1 cellular context compared by ENCODE assay signal in the genomic region with DNA sequence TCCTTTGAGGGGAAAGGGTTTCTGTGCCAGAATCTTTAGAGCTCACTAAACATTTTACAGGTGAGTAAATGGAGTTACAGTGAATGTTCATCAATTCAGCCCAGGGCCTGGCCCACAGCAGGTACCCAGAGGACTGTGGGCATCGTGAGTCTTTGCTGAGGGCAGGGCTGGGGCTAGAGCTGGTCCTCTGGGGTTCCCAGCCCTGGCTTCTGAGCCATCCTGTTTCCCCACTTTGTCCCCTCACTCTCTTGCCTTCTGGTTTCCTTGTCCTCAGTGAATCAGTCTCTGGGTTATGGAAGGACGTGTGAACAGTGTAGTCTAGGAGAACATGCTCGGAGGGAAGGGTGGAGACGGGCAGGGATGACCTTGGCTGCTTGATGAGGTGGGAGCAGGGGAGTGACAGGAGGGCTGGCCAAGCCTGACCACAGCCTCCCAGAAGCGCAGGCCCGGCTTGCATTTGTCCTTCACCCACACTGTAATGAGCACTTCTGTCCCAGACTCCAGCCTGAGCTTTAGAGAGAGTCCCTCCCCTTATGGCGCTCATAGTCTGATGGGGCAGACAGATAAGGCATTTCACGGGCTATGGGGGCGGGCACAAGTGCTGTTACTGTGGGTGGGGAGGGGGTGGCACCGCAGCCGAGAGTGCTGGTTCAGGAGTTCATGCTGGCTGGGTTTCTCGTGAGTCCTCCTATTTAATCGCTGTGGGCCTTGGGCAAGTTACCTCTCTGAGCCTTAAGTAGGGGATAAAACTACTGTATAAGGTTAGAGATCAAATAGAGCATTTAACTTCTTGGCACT.
TF ChIP-seq lines count a peak whose summit lies in the region.

No MANE protein-coding gene starts in this region.

TF ChIP-seq in K562, 482 proteins besides CTCF, POLR2A, EP300 and RAD21 (continues in another document):
- no peak for TF ChIP-seq PTBP1 (IDR thresholded peaks at IDR 0.05; ENCODE audit: low read depth, low read length)
- TF ChIP-seq GATAD2B (IDR thresholded peaks at IDR 0.05; ENCODE audit: borderline replicate concordance), result no peak
- no peak for TF ChIP-seq GABPA (tag; conservative IDR thresholded peaks at IDR 0.05; ENCODE audit: low read depth)
- TF ChIP-seq ZNF316 (IDR thresholded peaks at IDR 0.05), result peak; percentile 39; the same call in 1 of the 2 replicates
- TF ChIP-seq MNT (conservative IDR thresholded peaks at IDR 0.05), result 0 out of 4 replicates have a peak, but pooled peaks of 1 of the 2 experiments have one; percentile 28
- TF ChIP-seq SP2 (IDR thresholded peaks at IDR 0.05; ENCODE audit: extremely low read depth, low read depth, low read length, poor library complexity, severe bottlenecking), result no peak
- TF ChIP-seq RBM15 (IDR thresholded peaks at IDR 0.05; ENCODE audit: insufficient read depth, low read length), result no peak
- TF ChIP-seq, protein P1, sequence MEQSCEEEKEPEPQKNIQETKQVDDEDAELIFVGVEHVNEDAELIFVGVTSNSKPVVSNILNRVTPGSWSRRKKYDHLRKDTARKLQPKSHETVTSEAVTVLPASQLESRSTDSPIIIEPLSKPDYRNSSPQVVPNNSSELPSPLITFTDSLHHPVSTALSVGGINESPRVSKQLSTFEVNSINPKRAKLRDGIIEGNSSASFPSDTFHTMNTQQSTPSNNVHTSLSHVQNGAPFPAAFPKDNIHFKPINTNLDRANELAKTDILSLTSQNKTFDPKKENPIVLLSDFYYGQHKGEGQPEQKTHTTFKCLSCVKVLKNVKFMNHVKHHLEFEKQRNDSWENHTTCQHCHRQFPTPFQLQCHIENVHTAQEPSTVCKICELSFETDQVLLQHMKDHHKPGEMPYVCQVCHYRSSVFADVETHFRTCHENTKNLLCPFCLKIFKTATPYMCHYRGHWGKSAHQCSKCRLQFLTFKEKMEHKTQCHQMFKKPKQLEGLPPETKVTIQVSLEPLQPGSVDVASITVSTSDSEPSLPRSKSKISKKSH (CRISPR knock-in tag; IDR thresholded peaks at IDR 0.05), result no peak
- no peak for TF ChIP-seq ZNF24 (IDR thresholded peaks at IDR 0.05)
- peak; percentile 53 for TF ChIP-seq PKNOX1 (IDR thresholded peaks at IDR 0.05)
- no peak for TF ChIP-seq TFAM (CRISPR knock-in tag; conservative IDR thresholded peaks at IDR 0.05)
- TF ChIP-seq ZNF586 (CRISPR knock-in tag; conservative IDR thresholded peaks at IDR 0.05), result no peak
- TF ChIP-seq SAFB2 (IDR thresholded peaks at IDR 0.05; ENCODE audit: borderline replicate concordance, low read depth, low read length, severe bottlenecking), result no peak
- TF ChIP-seq CREM (IDR thresholded peaks at IDR 0.05; ENCODE audit: low read depth), result peak; percentile 8; the same call in 1 of the 2 replicates
- no peak for TF ChIP-seq IRF1 (CRISPR knock-in tag; IDR thresholded peaks at IDR 0.05; ENCODE audit: borderline replicate concordance)
- no peak for TF ChIP-seq KAT8 (IDR thresholded peaks at IDR 0.05; ENCODE audit: low read depth)
- no peak for TF ChIP-seq HDAC8 (tag; IDR thresholded peaks at IDR 0.05)
- TF ChIP-seq ZNF282 (CRISPR knock-in tag; IDR thresholded peaks at IDR 0.05), result no peak
- TF ChIP-seq NR3C1 (CRISPR knock-in tag; IDR thresholded peaks at IDR 0.05), result no peak
- no peak for TF ChIP-seq KDM4B (IDR thresholded peaks at IDR 0.05; ENCODE audit: borderline replicate concordance in 2 of 2, low read depth in 1 of 2)
- no peak for TF ChIP-seq MEF2A (IDR thresholded peaks at IDR 0.05; ENCODE audit: control insufficient read depth, low read depth, low read length)
- TF ChIP-seq TSC22D4 (tag; IDR thresholded peaks at IDR 0.05), result no peak
- no peak for TF ChIP-seq TFAP4 (CRISPR knock-in tag; IDR thresholded peaks at IDR 0.05; ENCODE audit: borderline replicate concordance)
- no peak for TF ChIP-seq ZBTB43 (CRISPR knock-in tag; IDR thresholded peaks at IDR 0.05)
- TF ChIP-seq KLF6 (CRISPR knock-in tag; IDR thresholded peaks at IDR 0.05; ENCODE audit: borderline replicate concordance), result no peak
- 0 out of 2 replicates have a peak, but pooled peaks have one; percentile 1 for TF ChIP-seq SMAD4 (CRISPR knock-in tag; conservative IDR thresholded peaks at IDR 0.05)
- no peak for TF ChIP-seq TEAD1 (CRISPR knock-in tag; IDR thresholded peaks at IDR 0.05)
- TF ChIP-seq CBX8 (IDR thresholded peaks at IDR 0.05; ENCODE audit: borderline replicate concordance, extremely low read depth, low read depth, low read length, poor library complexity, severe bottlenecking), result no peak
- TF ChIP-seq SRSF3 (IDR thresholded peaks at IDR 0.05; ENCODE audit: insufficient read depth, low read length), result no peak
- no peak for TF ChIP-seq HMGN3 (IDR thresholded peaks at IDR 0.05; ENCODE audit: borderline replicate concordance, extremely low read depth, insufficient read length, low read depth, low read length)
- peak; percentile 42 to 43; a peak in 2 of 4 replicates for TF ChIP-seq NRF1 (conservative IDR thresholded peaks at IDR 0.05 in 1 of 2, IDR thresholded peaks at IDR 0.05 in 1 of 2)
- no peak for TF ChIP-seq POLR2G (IDR thresholded peaks at IDR 0.05; ENCODE audit: low read depth, low read length)
- TF ChIP-seq KAT2B (IDR thresholded peaks at IDR 0.05; ENCODE audit: low read depth, low read length), result no peak
- no peak for TF ChIP-seq PATZ1 (CRISPR knock-in tag; IDR thresholded peaks at IDR 0.05; ENCODE audit: borderline replicate concordance)
- TF ChIP-seq ZFP30 (CRISPR knock-in tag; IDR thresholded peaks at IDR 0.05; ENCODE audit: borderline replicate concordance), result no peak
- no peak for TF ChIP-seq RAD51 (IDR thresholded peaks at IDR 0.05; ENCODE audit: borderline replicate concordance, low read depth)
- TF ChIP-seq MAZ (CRISPR knock-in tag; conservative IDR thresholded peaks at IDR 0.05 in 1 of 2, IDR thresholded peaks at IDR 0.05 in 1 of 2), result no peak
- no peak for TF ChIP-seq BACH1 (tag; IDR thresholded peaks at IDR 0.05)
- TF ChIP-seq TGIF2 (CRISPR knock-in tag; IDR thresholded peaks at IDR 0.05), result no peak
- TF ChIP-seq ZNF12 (CRISPR knock-in tag; IDR thresholded peaks at IDR 0.05), result no peak
- TF ChIP-seq UBTF (IDR thresholded peaks at IDR 0.05; ENCODE audit: borderline replicate concordance in 1 of 2, low read depth in 2 of 2, low read length in 2 of 2), result no peak
- peak in 1 of 2 experiments; percentile 15; a peak in 1 of 4 replicates for TF ChIP-seq TRIM24 (IDR thresholded peaks at IDR 0.05)
- TF ChIP-seq ZNF133 (CRISPR knock-in tag; IDR thresholded peaks at IDR 0.05), result no peak
- TF ChIP-seq RCOR1 (IDR thresholded peaks at IDR 0.05; ENCODE audit: borderline replicate concordance in 1 of 2, low read depth in 2 of 2, low read length in 2 of 2), result peak in 1 of 2 experiments; percentile 69; a peak in 1 of 4 replicates
- no peak for TF ChIP-seq ZHX1 (conservative IDR thresholded peaks at IDR 0.05; ENCODE audit: low read length)
- TF ChIP-seq ZNF212 (CRISPR knock-in tag; IDR thresholded peaks at IDR 0.05), result no peak
- peak; percentile 23 for TF ChIP-seq WHSC1 (IDR thresholded peaks at IDR 0.05; ENCODE audit: low read length)
